In the genomic region with DNA sequence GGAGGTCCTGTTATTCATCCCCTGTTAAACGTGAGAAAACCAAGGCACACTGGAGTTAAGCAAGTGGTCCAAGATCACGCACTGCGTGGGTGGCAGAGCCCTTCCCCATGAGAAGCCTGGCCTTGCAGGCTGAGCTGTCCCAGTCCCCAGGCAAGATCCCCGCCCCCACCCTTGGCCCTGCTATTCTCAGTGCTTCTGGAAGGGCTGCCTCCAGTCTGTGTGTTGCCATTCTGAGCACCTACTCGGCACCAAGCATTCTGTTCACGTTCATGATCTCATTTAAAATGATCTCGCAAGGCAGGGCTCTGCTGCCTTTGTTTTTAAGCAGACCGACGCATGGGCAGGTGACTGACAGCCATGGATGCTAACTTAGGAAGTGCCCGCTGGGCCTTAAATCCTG, we compare ENCODE assay signal across 24 cellular contexts.
"Had no signal": no experiment of that assay in that cellular context is flagged by ENCODE, and none has a peak within 500 bp of the region (broad histone marks: within the 10 kb centered on the region; RNA-seq: fewer than 3 reads in every experiment).

No MANE protein-coding gene starts in this region.

- H3K9me3 Mint-ChIP-seq: activated naive CD8-positive, alpha-beta T cell treated with anti-CD3 and anti-CD28 coated beads, Interleukin-2, amount 10 ng/mL, durations not matched to agents 7 days and 5 days; T-helper 2 cell treated with Interferon-gamma antibody and Interleukin-4, amounts not matched to agents 5 μg/mL and 100 μg/mL, for 36 hours had no signal

- FAIRE-seq: astrocyte had no signal

- H3K27ac Mint-ChIP-seq: activated CD8-positive, alpha-beta T cell treated with anti-CD3 and anti-CD28 coated beads, Interleukin-2, amount 10 ng/mL, durations not matched to agents 7 days and 5 days; activated naive CD8-positive, alpha-beta T cell treated with anti-CD3 and anti-CD28 coated beads, Interleukin-2, amount 10 ng/mL, durations not matched to agents 7 days and 5 days; T-helper 2 cell treated with Interferon-gamma antibody and Interleukin-4, amounts not matched to agents 5 μg/mL and 100 μg/mL, for 36 hours had no signal

- ATAC-seq: activated CD4-positive, CD25-positive, alpha-beta regulatory T cell treated with anti-CD3 and anti-CD28 coated beads, Interleukin-2, amount 50 U/mL, for 24 hours; activated CD8-positive, alpha-beta T cell treated with anti-CD3 and anti-CD28 coated beads, Interleukin-2, amount 10 ng/mL, durations not matched to agents 7 days and 5 days; SK-N-SH treated with all-trans-retinoic acid at 6 μM for 48 hours had no signal

- H3K4me1 Mint-ChIP-seq: activated naive CD8-positive, alpha-beta T cell treated with anti-CD3 and anti-CD28 coated beads, Interleukin-2, amount 10 ng/mL, durations not matched to agents 7 days and 5 days had no signal

- H3K27me3 Mint-ChIP-seq: activated naive CD8-positive, alpha-beta T cell treated with anti-CD3 and anti-CD28 coated beads, Interleukin-2, amount 10 ng/mL, durations not matched to agents 7 days and 5 days had no signal

- H3K36me3 Mint-ChIP-seq: activated naive CD8-positive, alpha-beta T cell treated with anti-CD3 and anti-CD28 coated beads, Interleukin-2, amount 10 ng/mL, durations not matched to agents 7 days and 5 days had no signal

- DNase-seq: activated CD4-positive, alpha-beta T cell treated with anti-CD3 and anti-CD28 coated beads for 4 hours; activated CD4-positive, alpha-beta T cell treated with anti-CD3 and anti-CD28 coated beads, Interleukin-2, amount 50 U/mL, for 4 hours; activated CD8-positive, alpha-beta memory T cell treated with anti-CD3 and anti-CD28 coated beads, Interleukin-2, amount 50 U/mL, for 48 hours; activated CD8-positive, alpha-beta T cell treated with anti-CD3 and anti-CD28 coated beads, Interleukin-2, amount 10 ng/mL, durations not matched to agents 7 days and 5 days; activated naive CD4-positive, alpha-beta T cell treated with anti-CD3 and anti-CD28 coated beads, Interleukin-2, amount 50 U/mL, for 16 hours; activated naive CD8-positive, alpha-beta T cell treated with anti-CD3 and anti-CD28 coated beads, Interleukin-2, amount 10 ng/mL, durations not matched to agents 7 days and 5 days; activated T-cell treated with anti-CD3 and anti-CD28 coated beads, Interleukin-2, amount 50 U/mL, for 1 hour; MG63; MV-4-11; NCI-H1092 treated with DMSO at 0.1 percent for 48 hours; NCI-H1436 treated with DMSO at 0.1 percent for 48 hours; NCI-H187; NCI-H2081; NCI-H510A treated with DMSO at 0.1 percent for 48 hours; NCI-H69; NK-92 treated with Interleukin-12 subunit alpha and Interleukin-12 subunit beta, amount 100 ng/mL, for 24 hours; OCI-M1; Peyer's patch; Right ventricle myocardium superior; SW 1271 had no signal

- H3K4me3 Mint-ChIP-seq: activated CD8-positive, alpha-beta T cell treated with anti-CD3 and anti-CD28 coated beads, Interleukin-2, amount 10 ng/mL, durations not matched to agents 7 days and 5 days; activated naive CD8-positive, alpha-beta T cell treated with anti-CD3 and anti-CD28 coated beads, Interleukin-2, amount 10 ng/mL, durations not matched to agents 7 days and 5 days; T-helper 2 cell treated with Interferon-gamma antibody and Interleukin-4, amounts not matched to agents 5 μg/mL and 100 μg/mL, for 36 hours had no signal
